ENCODE assay signal across 37 cellular contexts in genomic region chr19:13256918-13257317, GRCh38.
"Had no signal": no experiment of that assay in that cellular context is flagged by ENCODE, and none has a peak within 500 bp of the region (broad histone marks: within the 10 kb centered on the region; RNA-seq: fewer than 3 reads in every experiment).

No MANE protein-coding gene starts in this region.

- H3K4me1 ChIP-seq: adrenal gland, body of pancreas, breast epithelium had no signal

- H3K27ac Mint-ChIP-seq: activated B cell treated with CpG ODN at 0.5 μM for 24 hours; activated CD4-positive, alpha-beta memory T cell treated with anti-CD3 and anti-CD28 coated beads for 36 hours; activated CD4-positive, alpha-beta T cell treated with anti-CD3 and anti-CD28 coated beads, Interleukin-2, amount 10 ng/mL, durations not matched to agents 24 days and 14 days; activated CD8-positive, alpha-beta T cell treated with anti-CD3 and anti-CD28 coated beads for 36 hours; activated naive CD4-positive, alpha-beta T cell treated with anti-CD3 and anti-CD28 coated beads for 36 hours; activated naive CD4-positive, alpha-beta T cell treated with anti-CD3 and anti-CD28 coated beads, Interleukin-2, amount 50 U/mL, for 72 hours; activated naive CD8-positive, alpha-beta T cell treated with anti-CD3 and anti-CD28 coated beads for 36 hours; activated T-cell treated with anti-CD3 and anti-CD28 coated beads, Interleukin-2, amount 50 U/mL, for 72 hours; activated T-helper 1 cell treated with anti-CD3 and anti-CD28 coated beads, Interleukin-12 subunit alpha, Interleukin-12 subunit beta, Interleukin-2, Interleukin-4 antibody, amounts not matched to agents 30 ng/mL and 10 ng/mL and 1 ng/mL, durations not matched to agents 14 hours and 24 hours and 36 hours; activated T-helper 17 cell treated with anti-CD3 and anti-CD28 coated beads, Interleukin-2, amount 50 U/mL, for 72 hours; T-helper 1 cell treated with Interleukin-12 subunit alpha and Interleukin-12 subunit beta and Interleukin-4 antibody, amounts not matched to agents 30 μg/mL and 1 μg/mL, for 36 hours; T-helper 2 cell treated with Interferon-gamma antibody and Interleukin-4, amounts not matched to agents 5 μg/mL and 100 μg/mL, for 36 hours had no signal

- H3K9me3 ChIP-seq: adrenal gland, breast epithelium had no signal

- H3K27ac ChIP-seq: adrenal gland, body of pancreas, brain microvascular endothelial cell, breast epithelium, VCaP had no signal

- DNase-seq: activated B cell treated with CpG ODN at 0.5 μM for 24 hours; activated CD4-positive, alpha-beta memory T cell treated with anti-CD3 and anti-CD28 coated beads for 36 hours; activated CD4-positive, alpha-beta T cell treated with anti-CD3 and anti-CD28 coated beads for 4 hours; activated CD4-positive, alpha-beta T cell treated with anti-CD3 and anti-CD28 coated beads, Interleukin-2, amount 10 ng/mL, durations not matched to agents 24 days and 14 days; activated CD4-positive, alpha-beta T cell treated with anti-CD3 and anti-CD28 coated beads, Interleukin-2, amount 50 U/mL, for 1 hour; activated CD4-positive, alpha-beta T cell treated with anti-CD3 and anti-CD28 coated beads, Interleukin-2, amount 50 U/mL, for 4 hours; activated CD4-positive, CD25-positive, alpha-beta regulatory T cell treated with anti-CD3 and anti-CD28 coated beads, Interleukin-2, amount 50 U/mL, for 72 hours; activated CD8-positive, alpha-beta memory T cell treated with anti-CD3 and anti-CD28 coated beads, Interleukin-2, amount 50 U/mL, for 4 hours; activated CD8-positive, alpha-beta T cell treated with anti-CD3 and anti-CD28 coated beads for 36 hours; activated effector memory CD4-positive, alpha-beta T cell treated with anti-CD3 and anti-CD28 coated beads, Interleukin-2, amount 50 U/mL, for 16 hours; activated gamma-delta T cell treated with Interleukin-2 at 50 U/mL for 16 hours; activated naive CD4-positive, alpha-beta T cell; activated naive CD4-positive, alpha-beta T cell treated with anti-CD3 and anti-CD28 coated beads for 36 hours; activated naive CD4-positive, alpha-beta T cell treated with anti-CD3 and anti-CD28 coated beads, Interleukin-2, amount 50 U/mL, for 16 hours; activated naive CD8-positive, alpha-beta T cell treated with anti-CD3 and anti-CD28 coated beads for 36 hours; activated T-cell treated with anti-CD3 and anti-CD28 coated beads for 4 hours; activated T-cell treated with anti-CD3 and anti-CD28 coated beads, Interleukin-2, amount 50 U/mL, for 1 hour; activated T-cell treated with anti-CD3 and anti-CD28 coated beads, Interleukin-2, amount 50 U/mL, for 4 hours; activated T-cell treated with anti-CD3 and anti-CD28 coated beads, Interleukin-2, amount 50 U/mL, for 72 hours; adrenal gland; amniotic stem cell; aorta; body of pancreas; brain microvascular endothelial cell; central memory CD4-positive, alpha-beta T cell; T-helper 1 cell; T-helper 2 cell; T-helper 9 cell had no signal

- H3K4me3 Mint-ChIP-seq: activated B cell treated with CpG ODN at 0.5 μM for 24 hours; activated CD4-positive, alpha-beta memory T cell treated with anti-CD3 and anti-CD28 coated beads for 36 hours; activated CD4-positive, alpha-beta T cell treated with anti-CD3 and anti-CD28 coated beads, Interleukin-2, amount 10 ng/mL, durations not matched to agents 24 days and 14 days; activated CD8-positive, alpha-beta T cell treated with anti-CD3 and anti-CD28 coated beads for 36 hours; activated naive CD4-positive, alpha-beta T cell treated with anti-CD3 and anti-CD28 coated beads for 36 hours; activated naive CD8-positive, alpha-beta T cell treated with anti-CD3 and anti-CD28 coated beads for 36 hours; activated T-cell treated with anti-CD3 and anti-CD28 coated beads, Interleukin-2, amount 50 U/mL, for 4 hours; activated T-cell treated with anti-CD3 and anti-CD28 coated beads, Interleukin-2, amount 50 U/mL, for 72 hours; activated T-helper 1 cell treated with anti-CD3 and anti-CD28 coated beads, Interleukin-12 subunit alpha, Interleukin-12 subunit beta, Interleukin-2, Interleukin-4 antibody, amounts not matched to agents 30 ng/mL and 10 ng/mL and 1 ng/mL, durations not matched to agents 14 hours and 24 hours and 36 hours; activated T-helper 17 cell treated with anti-CD3 and anti-CD28 coated beads, Interleukin-2, amount 50 U/mL, for 72 hours; T-helper 1 cell treated with Interleukin-12 subunit alpha and Interleukin-12 subunit beta and Interleukin-4 antibody, amounts not matched to agents 30 μg/mL and 1 μg/mL, for 36 hours; T-helper 2 cell treated with Interferon-gamma antibody and Interleukin-4, amounts not matched to agents 5 μg/mL and 100 μg/mL, for 36 hours had no signal

- H3K4me3 ChIP-seq: adrenal gland, body of pancreas, breast epithelium had no signal

- FAIRE-seq: astrocyte, TTC549 had no signal

- ATAC-seq: activated CD8-positive, alpha-beta T cell treated with anti-CD3 and anti-CD28 coated beads for 36 hours; activated naive CD4-positive, alpha-beta T cell treated with anti-CD3 and anti-CD28 coated beads, Interleukin-2, amount 50 U/mL, for 72 hours; activated T-cell treated with anti-CD3 and anti-CD28 coated beads, Interleukin-2, amount 50 U/mL, for 4 hours; activated T-cell treated with anti-CD3 and anti-CD28 coated beads, Interleukin-2, amount 50 U/mL, for 72 hours; activated T-helper 17 cell treated with anti-CD3 and anti-CD28 coated beads, Interleukin-2, amount 50 U/mL, for 72 hours; body of pancreas had no signal

- H3K36me3 Mint-ChIP-seq: activated CD4-positive, alpha-beta memory T cell treated with anti-CD3 and anti-CD28 coated beads for 36 hours had no signal

- H3K36me3 ChIP-seq: adrenal gland, brain microvascular endothelial cell, breast epithelium had no signal

- H3K9me3 Mint-ChIP-seq: activated CD8-positive, alpha-beta T cell treated with anti-CD3 and anti-CD28 coated beads for 36 hours; activated naive CD4-positive, alpha-beta T cell treated with anti-CD3 and anti-CD28 coated beads for 36 hours; activated T-cell treated with anti-CD3 and anti-CD28 coated beads, Interleukin-2, amount 50 U/mL, for 4 hours; activated T-cell treated with anti-CD3 and anti-CD28 coated beads, Interleukin-2, amount 50 U/mL, for 72 hours; activated T-helper 17 cell treated with anti-CD3 and anti-CD28 coated beads, Interleukin-2, amount 50 U/mL, for 72 hours had no signal

- H3K27me3 ChIP-seq: brain microvascular endothelial cell had no signal
